Comparison of ENCODE assay signal across 22 cellular contexts in the genomic region with DNA sequence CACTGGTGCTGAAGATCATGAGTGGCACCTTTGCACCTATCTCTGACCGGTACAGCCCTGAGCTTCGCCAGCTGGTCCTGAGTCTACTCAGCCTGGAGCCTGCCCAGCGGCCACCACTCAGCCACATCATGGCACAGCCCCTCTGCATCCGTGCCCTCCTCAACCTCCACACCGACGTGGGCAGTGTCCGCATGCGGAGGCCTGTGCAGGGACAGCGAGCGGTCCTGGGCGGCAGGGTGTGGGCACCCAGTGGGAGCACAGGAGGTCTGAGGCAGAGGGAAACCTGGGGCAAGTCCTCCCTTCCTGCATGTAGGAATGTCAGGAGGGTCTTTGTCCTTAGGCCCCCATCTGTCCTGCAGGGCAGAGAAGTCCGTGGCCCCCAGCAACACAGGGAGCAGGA.
"Had no signal": no experiment of that assay in that cellular context is flagged by ENCODE, and none has a peak within 500 bp of the region (broad histone marks: within the 10 kb centered on the region; RNA-seq: fewer than 3 reads in every experiment).

No MANE protein-coding gene starts in this region.

- H3K9me3 ChIP-seq: left lung, neutrophil, thoracic aorta, upper lobe of left lung had no signal

- H3K4me3 ChIP-seq: coronary artery, left lung, smooth muscle cell, thoracic aorta, upper lobe of left lung had no signal

- H3K4me2 ChIP-seq: smooth muscle cell had no signal

- DNase-seq: activated CD4-positive, alpha-beta T cell treated with anti-CD3 and anti-CD28 coated beads for 48 hours; activated CD4-positive, CD25-positive, alpha-beta regulatory T cell; activated CD8-positive, alpha-beta T cell treated with anti-CD3 and anti-CD28 coated beads for 36 hours; activated naive CD4-positive, alpha-beta T cell treated with Interleukin-2 at 50 U/mL for 16 hours; activated naive CD8-positive, alpha-beta T cell treated with anti-CD3 and anti-CD28 coated beads, Interleukin-2, amount 10 ng/mL, durations not matched to agents 7 days and 5 days; activated T-cell treated with anti-CD3 and anti-CD28 coated beads, Interleukin-2, amount 50 U/mL, for 1 hour; brain microvascular endothelial cell; foreskin melanocyte; glutamatergic neuron; hypothalamus; left lung; mammary epithelial cell; natural killer cell; stimulated activated CD4-positive, alpha-beta T cell treated with anti-CD3 and anti-CD28 coated beads, Interleukin-4, amount 100 ng/mL, for 24 hours; T-helper 9 cell had no signal

- H3K36me3 ChIP-seq: brain microvascular endothelial cell, neutrophil, thoracic aorta, upper lobe of left lung had no signal

- H3K27me3 ChIP-seq: brain microvascular endothelial cell, left lung, upper lobe of left lung had no signal

- H3K27ac ChIP-seq: brain microvascular endothelial cell, coronary artery, left lung, neutrophil, thoracic aorta, upper lobe of left lung had no signal

- FAIRE-seq: endometrium, keratinocyte had no signal
